Comparison of ENCODE assay signal across 32 cellular contexts in genomic region chr16:16973726-16974125, GRCh38.
"Had no signal": no experiment of that assay in that cellular context is flagged by ENCODE, and none has a peak within 500 bp of the region (broad histone marks: within the 10 kb centered on the region; RNA-seq: fewer than 3 reads in every experiment).

No MANE protein-coding gene starts in this region.

- H3K27me3 ChIP-seq: MG63, SJCRH30 had no signal

- H3K36me3 ChIP-seq: MG63, SJCRH30 had no signal

- H2AFZ ChIP-seq: PC-9 had no signal

- H3K4me1 ChIP-seq: SJCRH30 had no signal

- ATAC-seq: Panc1, Right ventricle myocardium inferior, SK-N-SH treated with all-trans-retinoic acid at 6 μM for 48 hours had no signal

- DNase-seq: Kasumi-1, KG1, MG63, NCI-H1048, NCI-H1092 treated with DMSO at 0.1 percent for 48 hours, NCI-H1105 treated with DMSO at 0.1 percent for 48 hours, NCI-H1436, NCI-H146, NCI-H1694, NCI-H187, NCI-H1930, NCI-H2029 treated with DMSO at 0.1 percent for 48 hours, NCI-H2081 treated with DMSO at 0.1 percent for 48 hours, NCI-H2107, NCI-H2171 treated with DMSO at 0.1 percent for 48 hours, NCI-H2227 treated with DMSO at 0.1 percent for 48 hours, NCI-H345, NCI-H446, NCI-H510A, NCI-H524, NCI-H526, NCI-H69, NCI-H774, PC-9, SHP77, SIG-M5, SJCRH30 had no signal

- H3K4me2 ChIP-seq: PC-9 had no signal

- H3K9me3 ChIP-seq: SJCRH30 had no signal

- H3K4me3 ChIP-seq: MG63, PC-9, SJCRH30, SK-N-MC had no signal

- H3K27ac ChIP-seq: PC-9, RWPE1, SJCRH30, SK-N-MC had no signal
